In the genomic region with DNA sequence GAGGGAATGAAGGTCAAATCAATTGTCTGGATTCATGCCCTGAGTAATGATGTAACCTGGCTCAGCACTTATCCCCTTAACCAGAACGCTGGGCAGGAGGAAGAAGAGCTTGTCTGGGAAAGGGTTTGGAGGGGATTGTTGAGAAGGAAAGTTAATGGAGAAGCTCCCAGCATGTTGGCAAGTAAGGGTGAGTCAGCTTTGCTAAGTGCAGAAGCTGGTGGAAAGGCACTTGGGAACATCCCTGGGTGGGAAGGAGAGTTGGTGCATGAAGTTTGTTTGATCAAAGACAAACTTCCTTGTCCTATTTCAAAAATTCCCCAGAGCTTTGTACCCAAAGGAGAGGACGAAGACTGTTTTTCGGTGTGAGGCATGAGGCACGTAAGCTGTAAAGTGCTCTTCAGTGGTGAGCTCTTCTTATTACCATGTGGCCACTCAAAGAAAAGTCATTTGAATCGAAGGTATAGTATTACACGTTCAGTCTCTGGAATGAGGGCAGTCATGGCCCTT, we compare ENCODE assay signal across 18 cellular contexts. TPM values are rescaled to one million over a fixed set of nuclear protein-coding genes. Genes with fewer than 3 reads are reported as not detected.
DNase-seq lines count a peak whose midpoint lies in the region; ATAC-seq and TF ChIP-seq lines count a peak whose summit lies in the region.
"Had no signal": no experiment of that assay in that cellular context is flagged by ENCODE, and none has a peak within 500 bp of the region (broad histone marks: within the 10 kb centered on the region; RNA-seq: fewer than 3 reads in every experiment).

No MANE protein-coding gene starts in this region.

- H3K9me3 ChIP-seq in PC-9 (ENCODE audit: insufficient read depth, low read depth) (no peaks in the 10 kb centered on the region; the same call in 1 of the 2 replicates), osteoblast (ENCODE audit: low read depth, low read length) (no peaks in the 10 kb centered on the region), tibial artery (no peaks in the 10 kb centered on the region), uterus (no peaks in the 10 kb centered on the region)
- H3K9me3 ChIP-seq: Peyer's patch had no signal

- TF ChIP-seq POLR2A in uterus (IDR thresholded peaks at IDR 0.05) = no peak

- H3K9me2 ChIP-seq in PC-9 (ENCODE audit: insufficient read depth) = no peaks in the 10 kb centered on the region

- H3K36me3 ChIP-seq in PC-9 (ENCODE audit: low read depth) (no peaks in the 10 kb centered on the region), osteoblast (ENCODE audit: insufficient read depth, low read length) (no peaks in the 10 kb centered on the region), tibial artery (no peaks in the 10 kb centered on the region), uterus (no peaks in the 10 kb centered on the region)
- H3K36me3 ChIP-seq: Peyer's patch had no signal

- CTCF ChIA-PET in PC-9 (lab: Charles Lee) = interaction anchor here (0.5 to 1.5 kb wide), 2 partner anchors 9 to 83 kb away, joined by 5 to 11 read pairs; no protein-coding TSS in a partner anchor

- H3K4me3 ChIP-seq in PC-9 (no peak overlapping the region), osteoblast (ENCODE audit: insufficient read depth, low read length) (no peak overlapping the region), tibial artery (no peak overlapping the region), uterus (no peak overlapping the region)
- H3K4me3 ChIP-seq: Peyer's patch had no signal

- ATAC-seq in HG03135 (IDR thresholded peaks at IDR 0.05; ENCODE audit: unreplicated experiment) = no peak
- ATAC-seq: CD8-positive, alpha-beta T cell; natural killer cell had no signal

- no peak overlapping the region for H3K4me2 ChIP-seq in PC-9
- H3K4me2 ChIP-seq in osteoblast (ENCODE audit: insufficient read depth, low read length) = peak overlapping the region; percentile 35

- H3K4me1 ChIP-seq in PC-9 (replicated peaks; ENCODE audit: insufficient read depth) = peaks cover 18% of the 10 kb centered on the region
- H3K4me1 ChIP-seq in osteoblast (ENCODE audit: insufficient read depth, low read length) = peaks cover 29% of the 10 kb centered on the region
- H3K4me1 ChIP-seq in tibial artery = peaks cover 0 to 10% (median 0%) of the 10 kb centered on the region in 4 donors
- no peaks in the 10 kb centered on the region for H3K4me1 ChIP-seq in uterus
- H3K4me1 ChIP-seq: Peyer's patch had no signal

- H2AFZ ChIP-seq in PC-9 (peak overlapping the region; percentile 45; the same call in 1 of the 2 replicates), osteoblast (ENCODE audit: low read length) (no peak overlapping the region)

- H3K27me3 ChIP-seq in PC-9 (ENCODE audit: insufficient read depth, low read depth) = no peaks in the 10 kb centered on the region
- H3K27me3 ChIP-seq in osteoblast (ENCODE audit: insufficient read depth, low read length) = no peaks in the 10 kb centered on the region
- no peaks in the 10 kb centered on the region for H3K27me3 ChIP-seq in tibial artery
- no peaks in the 10 kb centered on the region for H3K27me3 ChIP-seq in uterus
- H3K27me3 ChIP-seq: Peyer's patch had no signal

- BruUV-seq in PC-9 (replicated peaks; lab: Mats Ljungman, UMichigan) = no TSS peak

- peaks cover 1% of the 10 kb centered on the region for H3F3A ChIP-seq in PC-9 (ENCODE audit: insufficient read depth, low read depth)

- POLR2A ChIA-PET in PC-9 (lab: Charles Lee; ENCODE audit: unreplicated experiment) = interaction anchor here (0.6 to 0.7 kb wide), 2 partner anchors 69 to 361 kb away, joined by 3 to 4 read pairs; no protein-coding TSS in a partner anchor

- peak; percentile 55 for DNase-seq in H4 (ENCODE audit: low spot score)
- DNase-seq in PC-9 = no peak
- peak; percentile 8 for DNase-seq in dermis blood vessel endothelial cell
- DNase-seq in osteoblast (ENCODE audit: insufficient read length, low spot score, missing footprints) = peak; percentile 50
- DNase-seq in tibial artery = no peak
- no peak for DNase-seq in uterus
- DNase-seq in foreskin melanocyte = no peak
- DNase-seq: activated CD8-positive, alpha-beta memory T cell treated with anti-CD3 and anti-CD28 coated beads for 24 hours; activated naive CD4-positive, alpha-beta T cell treated with anti-CD3 and anti-CD28 coated beads, Interleukin-2, amount 50 U/mL, for 16 hours; CD8-positive, alpha-beta T cell; islet precursor cell; KBM-7; natural killer cell; NCI-H2171; Peyer's patch; small intestine; T-helper 9 cell had no signal

- TF ChIP-seq CTCF in PC-9 (conservative IDR thresholded peaks at IDR 0.05) = no peak
- no peak for TF ChIP-seq CTCF in osteoblast (IDR thresholded peaks at IDR 0.05; ENCODE audit: extremely low read depth, low read depth, low read length)
- no peak for TF ChIP-seq CTCF in tibial artery (IDR thresholded peaks at IDR 0.05)
- TF ChIP-seq CTCF in uterus (IDR thresholded peaks at IDR 0.05) = no peak

- intact Hi-C loops in PC-9 (cut with micrococcal nuclease; ENCODE audit: unreplicated experiment) (loop anchor here (1.0 kb wide), 1 partner anchor 36 kb away; no protein-coding TSS in a partner anchor), tibial artery (cut with DNase I; ENCODE audit: low total_unique reads) (no loop called here), uterus (cut with DNase I; ENCODE audit: low total_unique reads) (no loop called here)

- H3K79me2 ChIP-seq in PC-9 (ENCODE audit: low read depth) = no peaks in the 10 kb centered on the region
- no peaks in the 10 kb centered on the region for H3K79me2 ChIP-seq in osteoblast (ENCODE audit: insufficient read depth, low read length)

- H4K20me1 ChIP-seq in PC-9 (ENCODE audit: insufficient read depth) (no peaks in the 10 kb centered on the region), osteoblast (ENCODE audit: insufficient read depth, low read length) (no peaks in the 10 kb centered on the region)

- H3K27ac ChIP-seq in PC-9 = peak overlapping the region; percentile 8; the same call in 1 of the 2 replicates
- H3K27ac ChIP-seq in osteoblast (ENCODE audit: low read depth, low read length) = peak overlapping the region; percentile 71
- no peak overlapping the region for H3K27ac ChIP-seq in tibial artery
- H3K27ac ChIP-seq in uterus = no peak overlapping the region
- H3K27ac ChIP-seq: Peyer's patch had no signal

RNA-seq across cellular contexts. Expression of gene DAW1, which starts 17.6 kb away (rescaled TPM):
- total RNA-seq in H4 (2014; rRNA removed; shearing (Covaris generic)) = not detected in 2 replicates
- total RNA-seq in PC-9 (2021) = 1.8 and 2.8 TPM in 2 replicates
- total RNA-seq in dermis blood vessel endothelial cell = 0.51 TPM in 1 of 2 replicates, not detected in the other
- under 0.01 TPM in 1 of 2 replicates, not detected in the other for total RNA-seq in osteoblast
- total RNA-seq in uterus = 1 to 10 TPM in 1 of 4 donors, under 1 TPM in 1, not detected in 2; 0.29 to 2.5 TPM
- total RNA-seq: CD8-positive, alpha-beta T cell; natural killer cell; Peyer's patch had no signal

RNA-seq across cellular contexts. Expression of gene CCL20, which starts 40.2 kb away (rescaled TPM):
- total RNA-seq in H4 (2014; rRNA removed; shearing (Covaris generic)) = not detected in 2 replicates
- not detected in 2 replicates for total RNA-seq in PC-9 (2021)
- total RNA-seq in dermis blood vessel endothelial cell = 0.65 and 1.0 TPM in 2 replicates
- 1.1 and 1.2 TPM in 2 replicates for total RNA-seq in osteoblast
- not detected for total RNA-seq in uterus

Comparison
In these comparisons a context has a peak if more than half of its experiments do, and no peak if none do; other contexts are left out.
1. DNase-seq: peak in H4 (single experiment), dermis blood vessel endothelial cell (single experiment) and osteoblast (single experiment); none in PC-9 (0 of 2), tibial artery (0 of 2), uterus (0 of 2) and foreskin melanocyte (single experiment).
2. H3K27ac ChIP-seq: peak in PC-9 (single experiment) and osteoblast (single experiment); none in tibial artery (0 of 2) and uterus (0 of 2).